Comparison of ENCODE assay signal across 16 cellular contexts in the genomic region with DNA sequence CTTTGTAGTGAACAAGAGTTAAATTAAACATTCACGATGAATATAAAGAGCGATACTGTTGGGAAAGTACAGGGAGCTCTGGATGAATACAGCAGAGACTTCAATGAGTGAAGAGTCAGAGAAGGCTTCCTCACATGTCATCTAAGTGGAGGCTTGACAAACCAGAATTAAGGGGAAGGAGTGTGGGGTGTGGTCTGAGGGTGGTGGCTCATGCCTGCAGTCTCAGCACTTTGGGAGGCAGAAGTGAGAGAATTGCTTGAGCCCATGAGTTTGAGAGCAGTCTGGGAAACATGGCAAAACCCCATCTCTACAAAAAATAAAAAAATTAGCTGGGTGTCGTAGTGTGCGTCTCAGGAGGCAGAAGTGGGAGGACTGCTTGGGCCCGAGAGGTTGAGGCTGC. TPM values are rescaled to one million over a fixed set of nuclear protein-coding genes. Genes with fewer than 3 reads are reported as not detected.
A peak's percentile ranks its signal among the peaks of the same experiment; 100 is the strongest.
DNase-seq lines count a peak whose midpoint lies in the region; ATAC-seq, FAIRE-seq and TF ChIP-seq lines count a peak whose summit lies in the region.
"Had no signal": no experiment of that assay in that cellular context is flagged by ENCODE, and none has a peak within 500 bp of the region (broad histone marks: within the 10 kb centered on the region; RNA-seq: fewer than 3 reads in every experiment).

No MANE protein-coding gene starts in this region.

- no peak overlapping the region for H3K4me3 ChIP-seq in right lobe of liver
- no peak overlapping the region for H3K4me3 ChIP-seq in HepG2 (replicated peaks in 1 of 3; ENCODE audit: insufficient read depth in 1 of 3, low read depth in 2 of 3, low read length in 3 of 3)
- H3K4me3 ChIP-seq in upper lobe of left lung: no peak overlapping the region
- H3K4me3 ChIP-seq: MG63, SJSA1 had no signal

- no peaks in the 10 kb centered on the region for H4K20me1 ChIP-seq in HepG2 (ENCODE audit: insufficient read depth, low read length)

- POLR2A ChIA-PET in HepG2 (lab: Yijun Ruan, JAX): no interaction called here
- POLR2A ChIA-PET in activated B cell treated with CpG ODN at 0.5 μM for 24 hours (lab: Charles Lee): no interaction called here

- H3K9me3 Mint-ChIP-seq in activated B cell treated with CpG ODN at 0.5 μM for 24 hours: no peaks in the 10 kb centered on the region
- no peaks in the 10 kb centered on the region for H3K9me3 Mint-ChIP-seq in memory B cell
- H3K9me3 Mint-ChIP-seq: mesothelial cell of epicardium had no signal

- no TSS peak for BruUV-seq in HepG2 (replicated peaks; lab: Mats Ljungman, UMichigan)

- FAIRE-seq in HepG2 (lab: Jason Lieb, UNC) (no peak), frontal cortex (lab: Jason Lieb, UNC) (no peak)

- H3K27ac ChIP-seq in right lobe of liver (no peak overlapping the region), HepG2 (ENCODE audit: extremely low read length, insufficient read depth, low read length) (no peak overlapping the region), upper lobe of left lung (peak overlapping the region in 3 of 4 donors; percentile 7 to 44 (median 37))
- H3K27ac ChIP-seq: SJSA1 had no signal

- H3K36me3 Mint-ChIP-seq in activated B cell treated with CpG ODN at 0.5 μM for 24 hours (ENCODE audit: low read depth) (peaks cover 52% of the 10 kb centered on the region), memory B cell (peaks cover 10% of the 10 kb centered on the region)

- WGBS in right lobe of liver (ENCODE audit: insufficient coverage, low coverage, low lambda C conversion rate, missing lambda C conversion rate): 58% methylated on average over 5 of the region's 5 CpGs
- WGBS in HepG2 (ENCODE audit: low lambda C conversion rate): 76% methylated on average over 5 of the region's 5 CpGs
- WGBS in upper lobe of left lung, 2 donors: 67 to 68% methylated on average over 5 of the region's 5 CpGs

- H2AFZ ChIP-seq in HepG2 (ENCODE audit: low read length): no peak overlapping the region

- CTCF ChIA-PET in HepG2 (lab: Yijun Ruan, JAX; ENCODE audit: low intra/inter-chr PET ratio, low total read pairs) (interaction anchor here (2.4 to 2.9 kb wide), 2 partner anchors 81 to 93 kb away, joined by 11 to 26 read pairs; no protein-coding TSS in a partner anchor), activated B cell treated with CpG ODN at 0.5 μM for 24 hours (lab: Charles Lee) (interaction anchor here (0.8 to 1.8 kb wide), 5 partner anchors 81 to 424 kb away, joined by 4 to 13 read pairs (median 5); no protein-coding TSS in a partner anchor)

- ATAC-seq in right lobe of liver (peak; percentile 48 to 76 (median 60)), HepG2 (no peak), activated B cell treated with CpG ODN at 0.5 μM for 24 hours (ENCODE audit: low read depth) (peak; percentile 34), memory B cell (ENCODE audit: low read depth) (peak; percentile 30), upper lobe of left lung (ENCODE audit: low FRiP score in 2 of 2) (peak; percentile 66 to 91), HG03460 (IDR thresholded peaks at IDR 0.05; ENCODE audit: unreplicated experiment) (no peak)

- TF ChIP-seq POLR2A in right lobe of liver (IDR thresholded peaks at IDR 0.05) (no peak), HepG2 (IDR thresholded peaks at IDR 0.05; ENCODE audit: insufficient read depth in 1 of 2, low read depth in 2 of 2, low read length in 2 of 2) (no peak), upper lobe of left lung (IDR thresholded peaks at IDR 0.05) (no peak)

- H3K4me1 Mint-ChIP-seq in activated B cell treated with CpG ODN at 0.5 μM for 24 hours: peaks cover 18% of the 10 kb centered on the region
- peaks cover 12% of the 10 kb centered on the region for H3K4me1 Mint-ChIP-seq in memory B cell

- H3K27me3 ChIP-seq in right lobe of liver (no peaks in the 10 kb centered on the region), HepG2 (ENCODE audit: control insufficient read depth in 1 of 2, insufficient read depth in 2 of 2, low read length in 2 of 2) (no peaks in the 10 kb centered on the region), upper lobe of left lung (no peaks in the 10 kb centered on the region)
- H3K27me3 ChIP-seq: MG63, SJSA1, transverse colon had no signal

- H3K4me1 ChIP-seq in right lobe of liver: peaks cover 0 to 36% (median 6%) of the 10 kb centered on the region in 4 donors
- H3K4me1 ChIP-seq in HepG2 (ENCODE audit: insufficient read depth, low read length): 0 out of 2 replicates have a peak, but pooled peaks cover 5% of the 10 kb centered on the region
- H3K4me1 ChIP-seq in upper lobe of left lung: peaks cover 9 to 16% (median 12%) of the 10 kb centered on the region in 4 donors
- H3K4me1 ChIP-seq: SJSA1 had no signal

- H3K9ac ChIP-seq in HepG2 (ENCODE audit: insufficient read depth, low read depth, low read length): no peak overlapping the region

- H3K9me3 ChIP-seq in right lobe of liver: peaks cover 0 to 2% (median 0%) of the 10 kb centered on the region in 4 donors
- H3K9me3 ChIP-seq in HepG2 (ENCODE audit: low read length): no peaks in the 10 kb centered on the region
- H3K9me3 ChIP-seq in upper lobe of left lung: no peaks in the 10 kb centered on the region
- H3K9me3 ChIP-seq: MG63, SJSA1, transverse colon had no signal

- H3K79me2 ChIP-seq in HepG2 (ENCODE audit: insufficient read depth, low read length): peaks cover 8% of the 10 kb centered on the region

- H3K4me3 Mint-ChIP-seq in activated B cell treated with CpG ODN at 0.5 μM for 24 hours: no peak overlapping the region
- peak overlapping the region; percentile 25 for H3K4me3 Mint-ChIP-seq in memory B cell

- H3K36me3 ChIP-seq in right lobe of liver (peaks cover 0 to 49% (median 26%) of the 10 kb centered on the region in 4 donors), HepG2 (replicated peaks in 1 of 2; ENCODE audit: control insufficient read depth in 1 of 2, insufficient read depth in 2 of 2, low read length in 2 of 2) (peaks cover 9 to 41% of the 10 kb centered on the region in 2 experiments), upper lobe of left lung (peaks cover 12 to 56% (median 45%) of the 10 kb centered on the region in 4 donors)

- peak overlapping the region; percentile 14 for H3K27ac Mint-ChIP-seq in activated B cell treated with CpG ODN at 0.5 μM for 24 hours
- H3K27ac Mint-ChIP-seq in memory B cell: peak overlapping the region; percentile 43

- no peak for TF ChIP-seq RAD21 in HepG2 (CRISPR knock-in tag; IDR thresholded peaks at IDR 0.05)

- TF ChIP-seq EP300 in HepG2 (IDR thresholded peaks at IDR 0.05; ENCODE audit: low read depth in 2 of 2, low read length in 2 of 2) (no peak), HepG2 (CRISPR knock-in tag; IDR thresholded peaks at IDR 0.05; ENCODE audit: borderline replicate concordance) (no peak), upper lobe of left lung (IDR thresholded peaks at IDR 0.05) (no peak)

- intact Hi-C loops in right lobe of liver (cut with DNase I): no loop called here
- intact Hi-C loops in HepG2 (cut with micrococcal nuclease; ENCODE audit: unreplicated experiment): no loop called here
- intact Hi-C loops in activated B cell treated with CpG ODN at 0.5 μM for 24 hours (cut with micrococcal nuclease): no loop called here

- H3K27me3 Mint-ChIP-seq in activated B cell treated with CpG ODN at 0.5 μM for 24 hours (no peaks in the 10 kb centered on the region), memory B cell (no peaks in the 10 kb centered on the region)

- no peak overlapping the region for H3K4me2 ChIP-seq in HepG2 (ENCODE audit: low read depth, low read length)

- DNase-seq in right lobe of liver: no peak
- no peak for DNase-seq in HepG2 (ENCODE audit: low spot score)
- no peak for DNase-seq in activated B cell treated with CpG ODN at 0.5 μM for 24 hours
- no peak for DNase-seq in memory B cell (ENCODE audit: low spot score in 2 of 2)
- DNase-seq in upper lobe of left lung: no peak
- no peak for DNase-seq in frontal cortex (ENCODE audit: low spot score in 2 of 2)
- DNase-seq in OCI-M2 (lab: John Stamatoyannopoulos, UW; ENCODE audit: unreplicated experiment): no peak
- DNase-seq: cortex of kidney, DND-41, MG63, NCI-H2171, posterior cingulate gyrus, transverse colon had no signal

- TF ChIP-seq CTCF in right lobe of liver (IDR thresholded peaks at IDR 0.05): no peak
- TF ChIP-seq CTCF in HepG2 (CRISPR knock-in tag; IDR thresholded peaks at IDR 0.05): no peak
- no peak for TF ChIP-seq CTCF in activated B cell treated with CpG ODN at 0.5 μM for 24 hours (IDR thresholded peaks at IDR 0.05)
- no peak for TF ChIP-seq CTCF in upper lobe of left lung (IDR thresholded peaks at IDR 0.05)

- in situ Hi-C loops in HepG2 (cut with HindIII; ENCODE audit: extremely low pct_ligation_motif_present, low pct_unique_long_range_greater_than_20kb): loop anchor here (5.0 kb wide), 1 partner anchor 88 kb away; no protein-coding TSS in a partner anchor

RNA-seq across cellular contexts. Expression of gene SDHB, which starts 8.7 kb away (rescaled TPM):
- total RNA-seq in right lobe of liver (100 to 1,000 TPM; 139 to 244 (median 178) TPM), HepG2 (2016; rRNA removed; fragmentation: Illumina TruSeq; extraction: Trizol) (142 and 174 TPM in 2 replicates), activated B cell treated with CpG ODN at 0.5 μM for 24 hours (70.7 and 78.3 TPM in 2 replicates), upper lobe of left lung (10 to 100 TPM; 37.7 to 98.7 (median 74.8) TPM), frontal cortex (89.3 TPM)
- 51.4 and 55.9 TPM in 2 replicates for total RNA-seq in HepG2 (2016; cell fraction: cytosol; rRNA removed; fragmentation: Illumina TruSeq; extraction: Trizol; ENCODE audit: low read depth)
- total RNA-seq in HepG2 (2016; cell fraction: insoluble cytoplasmic fraction; rRNA removed; fragmentation: Illumina TruSeq; extraction: Trizol): 149 and 181 TPM in 2 replicates
- total RNA-seq in HepG2 (2016; cell fraction: membrane; rRNA removed; fragmentation: Illumina TruSeq; extraction: Trizol): 63.6 and 75.1 TPM in 2 replicates
- 52.4 and 60.7 TPM in 2 replicates for total RNA-seq in HepG2 (2016; cell fraction: nucleus; rRNA removed; fragmentation: Illumina TruSeq; extraction: Trizol)
- 110 and 136 TPM in 2 replicates for polyA plus RNA-seq in HepG2 (2011; rRNA removed)
- 90.5 and 93.2 TPM in 2 replicates for polyA plus RNA-seq in HepG2 (2011; cell fraction: cytosol; rRNA removed)
- polyA plus RNA-seq in HepG2 (2011; cell fraction: nucleus; rRNA removed): 32.8 and 36.9 TPM in 2 replicates
- polyA plus RNA-seq in HepG2 (2012): 57.3 and 68.1 TPM in 2 replicates
- 39.4 and 46.4 TPM in 2 replicates for polyA plus RNA-seq in HepG2 (2016; cell fraction: cytosol; fragmentation: Illumina TruSeq; extraction: Trizol; ENCODE audit: low read depth)
- 164 and 177 TPM in 2 replicates for polyA plus RNA-seq in HepG2 (2016; cell fraction: insoluble cytoplasmic fraction; fragmentation: Illumina TruSeq; extraction: Trizol; ENCODE audit: low read depth)
- 45.2 and 45.6 TPM in 2 replicates for polyA plus RNA-seq in HepG2 (2016; cell fraction: membrane; fragmentation: Illumina TruSeq; extraction: Trizol; ENCODE audit: low read depth)
- polyA plus RNA-seq in HepG2 (2016; cell fraction: nucleus; fragmentation: Illumina TruSeq; extraction: Trizol; ENCODE audit: insufficient read depth, low read depth): 71.0 and 75.4 TPM in 2 replicates
- polyA minus RNA-seq in HepG2 (2011; rRNA and poly(A)+ RNA removed; ENCODE audit: low replicate concordance): 49.9 and 135 TPM in 2 replicates
- 48.1 and 57.8 TPM in 2 replicates for polyA minus RNA-seq in HepG2 (2011; cell fraction: cytosol; rRNA and poly(A)+ RNA removed)
- polyA minus RNA-seq in HepG2 (2011; cell fraction: nucleus; rRNA and poly(A)+ RNA removed): 35.9 and 50.1 TPM in 2 replicates

RNA-seq across cellular contexts. Expression of gene ATP13A2, which starts 33.4 kb away (rescaled TPM):
- total RNA-seq in right lobe of liver: 10 to 100 TPM in 3 of 6 experiments, 1 to 10 TPM in 3; 5.0 to 12.5 (median 9.2) TPM
- 14.4 and 16.2 TPM in 2 replicates for total RNA-seq in HepG2 (2016; rRNA removed; fragmentation: Illumina TruSeq; extraction: Trizol)
- 3.0 and 3.3 TPM in 2 replicates for total RNA-seq in HepG2 (2016; cell fraction: cytosol; rRNA removed; fragmentation: Illumina TruSeq; extraction: Trizol; ENCODE audit: low read depth)
- total RNA-seq in HepG2 (2016; cell fraction: insoluble cytoplasmic fraction; rRNA removed; fragmentation: Illumina TruSeq; extraction: Trizol): 8.8 and 17.7 TPM in 2 replicates
- total RNA-seq in HepG2 (2016; cell fraction: membrane; rRNA removed; fragmentation: Illumina TruSeq; extraction: Trizol): 9.8 and 12.1 TPM in 2 replicates
- 17.5 and 18.8 TPM in 2 replicates for total RNA-seq in HepG2 (2016; cell fraction: nucleus; rRNA removed; fragmentation: Illumina TruSeq; extraction: Trizol)
- polyA plus RNA-seq in HepG2 (2011; rRNA removed): 13.2 and 20.1 TPM in 2 replicates
- 10.6 and 20.7 TPM in 2 replicates for polyA plus RNA-seq in HepG2 (2011; cell fraction: cytosol; rRNA removed)
- 55.3 TPM in 2 replicates for polyA plus RNA-seq in HepG2 (2011; cell fraction: nucleus; rRNA removed)
- polyA plus RNA-seq in HepG2 (2012): 12.3 and 21.9 TPM in 2 replicates
- polyA plus RNA-seq in HepG2 (2016; cell fraction: cytosol; fragmentation: Illumina TruSeq; extraction: Trizol; ENCODE audit: low read depth): 4.2 and 5.1 TPM in 2 replicates
- polyA plus RNA-seq in HepG2 (2016; cell fraction: insoluble cytoplasmic fraction; fragmentation: Illumina TruSeq; extraction: Trizol; ENCODE audit: low read depth): 10.4 and 14.1 TPM in 2 replicates
- polyA plus RNA-seq in HepG2 (2016; cell fraction: membrane; fragmentation: Illumina TruSeq; extraction: Trizol; ENCODE audit: low read depth): 8.9 and 9.5 TPM in 2 replicates
- 30.5 and 36.7 TPM in 2 replicates for polyA plus RNA-seq in HepG2 (2016; cell fraction: nucleus; fragmentation: Illumina TruSeq; extraction: Trizol; ENCODE audit: insufficient read depth, low read depth)
- 32.4 and 84.8 TPM in 2 replicates for polyA minus RNA-seq in HepG2 (2011; rRNA and poly(A)+ RNA removed; ENCODE audit: low replicate concordance)
- polyA minus RNA-seq in HepG2 (2011; cell fraction: cytosol; rRNA and poly(A)+ RNA removed): 26.9 and 31.8 TPM in 2 replicates
- 9.3 and 18.5 TPM in 2 replicates for polyA minus RNA-seq in HepG2 (2011; cell fraction: nucleus; rRNA and poly(A)+ RNA removed)
- total RNA-seq in activated B cell treated with CpG ODN at 0.5 μM for 24 hours: 27.6 and 31.9 TPM in 2 replicates
- 100 to 1,000 TPM in 1 of 6 donors, 10 to 100 TPM in 5; 39.2 to 110 (median 66.5) TPM for total RNA-seq in upper lobe of left lung
- total RNA-seq in frontal cortex: 73.4 TPM

Comparison
In these comparisons a context has a peak if more than half of its experiments do, and no peak if none do; other contexts are left out.
1. ATAC-seq: peak in right lobe of liver (4 of 4), activated B cell treated with CpG ODN at 0.5 μM for 24 hours (single experiment), memory B cell (single experiment) and upper lobe of left lung (2 of 2); none in HepG2 (single experiment) and HG03460 (single experiment).
2. H3K27ac ChIP-seq: peak in upper lobe of left lung (3 of 4); none in right lobe of liver (0 of 3) and HepG2 (single experiment).